11 cellular contexts compared by ENCODE assay signal in the genomic region with DNA sequence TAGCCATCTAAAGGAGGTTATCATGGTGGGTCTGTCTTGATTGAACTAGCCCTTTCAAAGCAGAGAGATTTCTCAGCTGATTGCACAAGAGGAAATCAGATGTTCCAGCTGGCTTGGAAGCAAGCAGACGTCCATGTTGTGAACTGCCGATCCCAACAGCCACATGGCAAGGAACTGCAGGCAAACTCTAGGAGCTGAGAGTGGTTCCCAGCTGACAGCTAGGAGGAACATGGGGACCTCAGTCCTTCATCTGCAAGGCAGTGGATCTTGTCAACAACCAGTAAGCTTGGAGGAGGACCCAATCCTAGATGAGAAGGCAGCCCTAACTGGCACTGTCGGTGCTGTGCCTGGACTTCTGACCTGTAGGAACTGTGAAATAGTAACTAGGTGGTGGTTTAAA. TPM values are rescaled to one million over a fixed set of nuclear protein-coding genes. Genes with fewer than 3 reads are reported as not detected.
DNase-seq lines count a peak whose midpoint lies in the region; ATAC-seq, FAIRE-seq and TF ChIP-seq lines count a peak whose summit lies in the region.
"Had no signal": no experiment of that assay in that cellular context is flagged by ENCODE, and none has a peak within 500 bp of the region (broad histone marks: within the 10 kb centered on the region; RNA-seq: fewer than 3 reads in every experiment).

No MANE protein-coding gene starts in this region.

- intact Hi-C loops in left colon (cut with DNase I, micrococcal nuclease), result no loop called here

- 14 to 30% (median 14%) methylated on average over 3 of the region's 3 CpGs for WGBS in small intestine, 3 donors

- TF ChIP-seq CTCF in choroid plexus epithelial cell (conservative IDR thresholded peaks at IDR 0.05; ENCODE audit: low read depth, low read length), result no peak

- peak; percentile 53 for DNase-seq in GM03348 (ENCODE audit: low spot score)
- peak; percentile 54 for DNase-seq in choroid plexus epithelial cell (ENCODE audit: low read depth)
- DNase-seq in left colon, result peak; percentile 28 to 52
- peak; percentile 60 for DNase-seq in small intestine
- no peak for DNase-seq in amniotic stem cell (lab: John Stamatoyannopoulos, UW)
- DNase-seq: activated CD4-positive, alpha-beta T cell treated with anti-CD3 and anti-CD28 coated beads, Interleukin-2, amount 50 U/mL, for 4 hours; activated effector memory CD4-positive, alpha-beta T cell treated with anti-CD3 and anti-CD28 coated beads, Interleukin-2, amount 50 U/mL, for 16 hours; H7; NCI-H2081 treated with DMSO at 0.1 percent for 48 hours had no signal

- H3K4me3 ChIP-seq in choroid plexus epithelial cell (ENCODE audit: low read depth, low read length), result no peak overlapping the region
- H3K4me3 ChIP-seq in small intestine (ENCODE audit: low read depth in 1 of 2, low read length in 2 of 2), result no peak overlapping the region

- H3K27ac ChIP-seq in small intestine (ENCODE audit: low read depth in 1 of 2, low read length in 1 of 2), result peak overlapping the region; percentile 60 to 74

- H3K4me1 ChIP-seq in small intestine (ENCODE audit: control insufficient read depth in 2 of 2, insufficient read depth in 1 of 2, low read depth in 1 of 2, low read length in 1 of 2), result peaks cover 9 to 16% of the 10 kb centered on the region in 2 donors

- ATAC-seq in left colon (peak; percentile 18), HG03159 (IDR thresholded peaks at IDR 0.05; ENCODE audit: unreplicated experiment) (no peak), GM18909 (IDR thresholded peaks at IDR 0.05; ENCODE audit: poor library complexity, unreplicated experiment) (no peak)

- no peaks in the 10 kb centered on the region for H3K27me3 ChIP-seq in small intestine (ENCODE audit: control insufficient read depth in 2 of 2, insufficient read depth in 2 of 2, low read length in 2 of 2)

- no peak for FAIRE-seq in small intestine (lab: Jason Lieb, UNC)

- H3K9me3 ChIP-seq in small intestine (ENCODE audit: control insufficient read depth, low read depth), result no peaks in the 10 kb centered on the region

- H3K36me3 ChIP-seq in small intestine (ENCODE audit: control insufficient read depth in 2 of 2, insufficient read depth in 2 of 2, low read length in 2 of 2), result no peaks in the 10 kb centered on the region

RNA-seq across cellular contexts. Expression of a gene that starts 7.7 kb away (rescaled TPM):
- 10 to 100 TPM; 67.6 to 84.7 TPM for total RNA-seq in left colon
- polyA plus RNA-seq in small intestine, result 10 to 100 TPM; 11.6 to 27.9 (median 15.0) TPM

RNA-seq across cellular contexts. Expression of a gene that starts 47.5 kb away (rescaled TPM):
- 10 to 100 TPM in 1 of 2 donors, 1 to 10 TPM in 1; 9.0 to 10.7 TPM for total RNA-seq in left colon
- polyA plus RNA-seq in small intestine, result 10 to 100 TPM in 2 of 3 donors, 1 to 10 TPM in 1; 3.8 to 32.5 (median 13.2) TPM

RNA-seq across cellular contexts. Expression of a gene that starts 51.9 kb away (rescaled TPM):
- 100 to 1,000 TPM; 188 to 214 TPM for total RNA-seq in left colon
- polyA plus RNA-seq in small intestine, result 10 to 100 TPM in 1 of 3 donors, 1 to 10 TPM in 1, under 1 TPM in 1; 0.89 to 44.2 (median 4.6) TPM
